8 cellular contexts compared by ENCODE assay signal in the genomic region with DNA sequence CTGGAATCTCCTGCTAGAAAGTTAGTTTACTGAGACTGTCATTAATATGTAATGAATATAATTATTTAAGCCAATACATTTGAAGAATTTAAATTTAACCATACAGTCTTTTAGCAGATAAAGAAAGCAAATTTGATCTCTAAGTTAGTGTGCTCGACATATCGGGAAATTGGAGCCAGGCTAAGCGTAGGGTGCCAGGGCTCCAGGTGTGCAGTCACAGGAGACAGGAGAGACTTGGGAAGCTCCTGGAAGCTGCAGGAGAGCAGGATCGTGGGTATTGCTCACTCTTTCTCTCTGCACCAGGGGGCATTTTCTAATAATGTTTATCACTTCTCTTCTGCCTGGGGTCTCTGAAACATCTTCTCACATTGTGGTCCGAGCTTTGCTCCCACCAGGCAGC.
"Had no signal": no experiment of that assay in that cellular context is flagged by ENCODE, and none has a peak within 500 bp of the region (broad histone marks: within the 10 kb centered on the region; RNA-seq: fewer than 3 reads in every experiment).

No MANE protein-coding gene starts in this region.

- H3K36me3 ChIP-seq: HAP-1 had no signal

- H3K9me3 ChIP-seq: HAP-1 had no signal

- H3K4me1 ChIP-seq: HAP-1 had no signal

- H3K4me3 ChIP-seq: HAP-1, K562 had no signal

- ATAC-seq: HCT116, K562 had no signal

- FAIRE-seq: HTR-8/SVneo, K562 had no signal

- DNase-seq: GOT3, H7, HFFc6, IMR-90 had no signal
